ENCODE assay signal across 9 cellular contexts in the genomic region with DNA sequence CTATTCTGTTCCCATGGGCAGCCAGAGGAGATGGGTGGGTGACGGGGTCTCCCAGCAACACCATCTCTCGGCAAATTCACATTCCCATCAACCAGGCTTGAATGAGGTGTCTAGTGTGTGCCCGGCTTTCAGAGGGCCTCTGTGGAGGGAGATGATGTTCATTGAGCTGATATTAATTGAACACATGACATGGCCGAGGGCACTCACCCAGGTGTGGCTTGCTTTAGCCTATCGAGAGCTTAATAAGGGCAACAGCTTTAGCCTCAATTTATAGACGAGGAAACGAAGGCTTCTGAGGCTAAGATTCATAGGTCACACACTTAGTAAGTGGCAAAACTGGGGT.
DNase-seq lines count a peak whose midpoint lies in the region; ATAC-seq and TF ChIP-seq lines count a peak whose summit lies in the region.
"Had no signal": no experiment of that assay in that cellular context is flagged by ENCODE, and none has a peak within 500 bp of the region (broad histone marks: within the 10 kb centered on the region; RNA-seq: fewer than 3 reads in every experiment).

No MANE protein-coding gene starts in this region.

- no peak for DNase-seq in activated naive CD4-positive, alpha-beta T cell treated with anti-CD3 and anti-CD28 coated beads for 36 hours
- no peak for DNase-seq in activated T-helper 1 cell treated with anti-CD3 and anti-CD28 coated beads, Interleukin-12 subunit alpha, Interleukin-12 subunit beta, Interleukin-2, Interleukin-4 antibody, amounts not matched to agents 30 ng/mL and 10 ng/mL and 1 ng/mL, durations not matched to agents 14 hours and 24 hours and 36 hours (ENCODE audit: low spot score)
- DNase-seq in memory B cell (ENCODE audit: low spot score in 2 of 2): no peak
- DNase-seq in transverse colon: no peak
- no peak for DNase-seq in amygdala (lab: John Stamatoyannopoulos, UW)
- DNase-seq in activated CD4-positive, CD25-positive, alpha-beta regulatory T cell treated with anti-CD3 and anti-CD28 coated beads, Interleukin-2, amount 50 U/mL, for 72 hours: no peak

- no peaks in the 10 kb centered on the region for H3K27me3 ChIP-seq in transverse colon
- H3K27me3 ChIP-seq: adrenal gland had no signal

- no peak for TF ChIP-seq EP300 in transverse colon (IDR thresholded peaks at IDR 0.05; ENCODE audit: low read depth)

- no peaks in the 10 kb centered on the region for H3K27me3 Mint-ChIP-seq in activated naive CD4-positive, alpha-beta T cell treated with anti-CD3 and anti-CD28 coated beads, Interleukin-2, amount 50 U/mL, for 24 hours
- peaks cover 9% of the 10 kb centered on the region for H3K27me3 Mint-ChIP-seq in activated naive CD4-positive, alpha-beta T cell treated with anti-CD3 and anti-CD28 coated beads for 36 hours (ENCODE audit: low read depth)
- H3K27me3 Mint-ChIP-seq in activated T-helper 1 cell treated with anti-CD3 and anti-CD28 coated beads, Interleukin-12 subunit alpha, Interleukin-12 subunit beta, Interleukin-2, Interleukin-4 antibody, amounts not matched to agents 30 ng/mL and 10 ng/mL and 1 ng/mL, durations not matched to agents 14 hours and 24 hours and 36 hours (ENCODE audit: insufficient read depth): peaks cover 61% of the 10 kb centered on the region
- no peaks in the 10 kb centered on the region for H3K27me3 Mint-ChIP-seq in memory B cell

- no peak overlapping the region for H3K27ac Mint-ChIP-seq in activated naive CD4-positive, alpha-beta T cell treated with anti-CD3 and anti-CD28 coated beads, Interleukin-2, amount 50 U/mL, for 24 hours
- H3K27ac Mint-ChIP-seq in activated naive CD4-positive, alpha-beta T cell treated with anti-CD3 and anti-CD28 coated beads for 36 hours: no peak overlapping the region
- H3K27ac Mint-ChIP-seq in activated T-helper 1 cell treated with anti-CD3 and anti-CD28 coated beads, Interleukin-12 subunit alpha, Interleukin-12 subunit beta, Interleukin-2, Interleukin-4 antibody, amounts not matched to agents 30 ng/mL and 10 ng/mL and 1 ng/mL, durations not matched to agents 14 hours and 24 hours and 36 hours: no peak overlapping the region
- H3K27ac Mint-ChIP-seq in memory B cell: peak overlapping the region; percentile 17

- H3K27ac ChIP-seq in transverse colon: peak overlapping the region; percentile 67 to 72 (median 70)

- CTCF ChIA-PET in activated naive CD4-positive, alpha-beta T cell treated with anti-CD3 and anti-CD28 coated beads for 36 hours (lab: Charles Lee): interaction anchor here (0.5 to 2.6 kb wide), 4 partner anchors 9 to 999 kb away, joined by 3 to 14 read pairs (median 6); no protein-coding TSS in a partner anchor

- peaks cover 39% of the 10 kb centered on the region for H3K4me1 Mint-ChIP-seq in activated naive CD4-positive, alpha-beta T cell treated with anti-CD3 and anti-CD28 coated beads, Interleukin-2, amount 50 U/mL, for 24 hours
- H3K4me1 Mint-ChIP-seq in activated naive CD4-positive, alpha-beta T cell treated with anti-CD3 and anti-CD28 coated beads for 36 hours (ENCODE audit: low read depth): peaks cover 42% of the 10 kb centered on the region
- peaks cover 63% of the 10 kb centered on the region for H3K4me1 Mint-ChIP-seq in activated T-helper 1 cell treated with anti-CD3 and anti-CD28 coated beads, Interleukin-12 subunit alpha, Interleukin-12 subunit beta, Interleukin-2, Interleukin-4 antibody, amounts not matched to agents 30 ng/mL and 10 ng/mL and 1 ng/mL, durations not matched to agents 14 hours and 24 hours and 36 hours (ENCODE audit: low read depth)
- H3K4me1 Mint-ChIP-seq in memory B cell: peaks cover 26% of the 10 kb centered on the region

- ATAC-seq in memory B cell (ENCODE audit: low read depth): peak; percentile 7
- ATAC-seq in GM21717 (IDR thresholded peaks at IDR 0.05; ENCODE audit: unreplicated experiment): no peak

- in situ Hi-C loops in transverse colon (cut with MboI; ENCODE audit: low pct_ligation_motif_present in 1 of 4, low pct_unique_long_range_greater_than_20kb in 1 of 4, low sequenced_read_pairs in 3 of 4): no loop called here

- no peak for TF ChIP-seq CTCF in transverse colon (IDR thresholded peaks at IDR 0.05)

- peaks cover 0 to 19% (median 0%) of the 10 kb centered on the region in 4 donors for H3K4me1 ChIP-seq in transverse colon
- H3K4me1 ChIP-seq: adrenal gland had no signal

- WGBS in transverse colon (ENCODE audit: low coverage in 1 of 2), 2 donors: 93% methylated on average over 7 of the region's 7 CpGs; no CpG with 5 or more reads in 1 of the 2 donors

- intact Hi-C loops in activated naive CD4-positive, alpha-beta T cell treated with anti-CD3 and anti-CD28 coated beads for 36 hours (cut with micrococcal nuclease): no loop called here
- intact Hi-C loops in activated T-helper 1 cell treated with anti-CD3 and anti-CD28 coated beads, Interleukin-12 subunit alpha, Interleukin-12 subunit beta, Interleukin-2, Interleukin-4 antibody, amounts not matched to agents 30 ng/mL and 10 ng/mL and 1 ng/mL, durations not matched to agents 14 hours and 24 hours and 36 hours (cut with micrococcal nuclease): loop anchor here (2.0 to 5.0 kb wide), 2 partner anchors 29 to 37 kb away; no protein-coding TSS in a partner anchor
- intact Hi-C loops in transverse colon (cut with DNase I; ENCODE audit: low total_unique reads): no loop called here

- H3K9me3 ChIP-seq in transverse colon: no peaks in the 10 kb centered on the region
- H3K9me3 ChIP-seq: adrenal gland had no signal

- H3K4me3 ChIP-seq in transverse colon: no peak overlapping the region
- H3K4me3 ChIP-seq: adrenal gland had no signal

- H3K36me3 Mint-ChIP-seq in activated naive CD4-positive, alpha-beta T cell treated with anti-CD3 and anti-CD28 coated beads, Interleukin-2, amount 50 U/mL, for 24 hours: no peaks in the 10 kb centered on the region
- H3K36me3 Mint-ChIP-seq in activated naive CD4-positive, alpha-beta T cell treated with anti-CD3 and anti-CD28 coated beads for 36 hours (ENCODE audit: low read depth): no peaks in the 10 kb centered on the region
- peaks cover 8% of the 10 kb centered on the region for H3K36me3 Mint-ChIP-seq in activated T-helper 1 cell treated with anti-CD3 and anti-CD28 coated beads, Interleukin-12 subunit alpha, Interleukin-12 subunit beta, Interleukin-2, Interleukin-4 antibody, amounts not matched to agents 30 ng/mL and 10 ng/mL and 1 ng/mL, durations not matched to agents 14 hours and 24 hours and 36 hours (ENCODE audit: low read depth)
- peaks cover 2% of the 10 kb centered on the region for H3K36me3 Mint-ChIP-seq in memory B cell

- no peak for TF ChIP-seq POLR2A in transverse colon (IDR thresholded peaks at IDR 0.05)

- H3K9me3 Mint-ChIP-seq in activated naive CD4-positive, alpha-beta T cell treated with anti-CD3 and anti-CD28 coated beads, Interleukin-2, amount 50 U/mL, for 24 hours: no peaks in the 10 kb centered on the region
- no peaks in the 10 kb centered on the region for H3K9me3 Mint-ChIP-seq in activated naive CD4-positive, alpha-beta T cell treated with anti-CD3 and anti-CD28 coated beads for 36 hours
- no peaks in the 10 kb centered on the region for H3K9me3 Mint-ChIP-seq in activated T-helper 1 cell treated with anti-CD3 and anti-CD28 coated beads, Interleukin-12 subunit alpha, Interleukin-12 subunit beta, Interleukin-2, Interleukin-4 antibody, amounts not matched to agents 30 ng/mL and 10 ng/mL and 1 ng/mL, durations not matched to agents 14 hours and 24 hours and 36 hours
- no peaks in the 10 kb centered on the region for H3K9me3 Mint-ChIP-seq in memory B cell

- H3K36me3 ChIP-seq in transverse colon: no peaks in the 10 kb centered on the region
- H3K36me3 ChIP-seq: adrenal gland had no signal

- peak overlapping the region; percentile 71 for H3K4me3 Mint-ChIP-seq in activated naive CD4-positive, alpha-beta T cell treated with anti-CD3 and anti-CD28 coated beads, Interleukin-2, amount 50 U/mL, for 24 hours
- H3K4me3 Mint-ChIP-seq in activated naive CD4-positive, alpha-beta T cell treated with anti-CD3 and anti-CD28 coated beads for 36 hours: no peak overlapping the region
- H3K4me3 Mint-ChIP-seq in activated T-helper 1 cell treated with anti-CD3 and anti-CD28 coated beads, Interleukin-12 subunit alpha, Interleukin-12 subunit beta, Interleukin-2, Interleukin-4 antibody, amounts not matched to agents 30 ng/mL and 10 ng/mL and 1 ng/mL, durations not matched to agents 14 hours and 24 hours and 36 hours: peak overlapping the region; percentile 58
- peak overlapping the region; percentile 71 for H3K4me3 Mint-ChIP-seq in memory B cell
